In genomic region chr5:56056875-56057274, GRCh38 we compare ENCODE assay signal across 9 cellular contexts.
A peak's percentile ranks its signal among the peaks of the same experiment; 100 is the strongest.
DNase-seq lines count a peak whose midpoint lies in the region; ATAC-seq and TF ChIP-seq lines count a peak whose summit lies in the region.
"Had no signal": no experiment of that assay in that cellular context is flagged by ENCODE, and none has a peak within 500 bp of the region (broad histone marks: within the 10 kb centered on the region; RNA-seq: fewer than 3 reads in every experiment).

No MANE protein-coding gene starts in this region.

- H3K27me3 Mint-ChIP-seq in T-cell: no peaks in the 10 kb centered on the region

- ATAC-seq in GM19438 (IDR thresholded peaks at IDR 0.05; ENCODE audit: low read depth, unreplicated experiment) (peak; percentile 77), HG02943 (IDR thresholded peaks at IDR 0.05; ENCODE audit: low read depth, unreplicated experiment) (peak; percentile 67), T-cell (replicated peaks in 1 of 4) (no peak)

- peak; percentile 52 for DNase-seq in GM13977 (ENCODE audit: low spot score)
- DNase-seq in T-cell: no peak
- DNase-seq in OCI-M2 (lab: John Stamatoyannopoulos, UW; ENCODE audit: unreplicated experiment): no peak
- DNase-seq in NCI-H146 treated with DMSO at 0.1 percent for 48 hours (lab: John Stamatoyannopoulos, UW; ENCODE audit: unreplicated experiment): no peak
- DNase-seq in NCI-H345 treated with DMSO at 0.1 percent for 48 hours (lab: John Stamatoyannopoulos, UW; ENCODE audit: unreplicated experiment): no peak
- DNase-seq in AML-193 (lab: John Stamatoyannopoulos, UW): no peak
- DNase-seq: SHP77 had no signal

- peak overlapping the region in 2 of 3 donors; percentile 22 to 68 for H3K4me3 Mint-ChIP-seq in T-cell

- in situ Hi-C loops in GM13977 (cut with MboI; ENCODE audit: low pct_unique_long_range_greater_than_20kb, low sequenced_read_pairs, unreplicated experiment): no loop called here

- CTCF ChIA-PET in T-cell (lab: Charles Lee): interaction anchor here in 1 of 2 donors (0.6 to 0.7 kb wide), 3 partner anchors 36 to 613 kb away, joined by 3 to 5 read pairs (median 4); no protein-coding TSS in a partner anchor

- no peak for TF ChIP-seq CTCF in GM13977 (IDR thresholded peaks at IDR 0.05; ENCODE audit: extremely low read depth, insufficient read depth, missing control alignments)

- peak overlapping the region; percentile 91 to 94 for H3K27ac Mint-ChIP-seq in T-cell

- H3K9me3 Mint-ChIP-seq in T-cell: no peaks in the 10 kb centered on the region

- peaks cover 75 to 77% (median 76%) of the 10 kb centered on the region in 3 donors for H3K4me1 Mint-ChIP-seq in T-cell

- POLR2A ChIA-PET in T-cell (lab: Charles Lee): interaction anchor here (0.5 to 0.7 kb wide), 3 partner anchors 67 to 294 kb away, joined by 3 to 4 read pairs (median 3); no protein-coding TSS in a partner anchor

- peaks cover 3% of the 10 kb centered on the region for H3K36me3 Mint-ChIP-seq in T-cell

Comparison
In these comparisons a context has a peak if more than half of its experiments do, and no peak if none do; other contexts are left out.
1. ATAC-seq: peak in GM19438 (single experiment) and HG02943 (single experiment); none in T-cell (0 of 4).